In genomic region chr1:113390871-113391642, GRCh38 we compare ENCODE assay signal across 8 cellular contexts. TPM values are rescaled to one million over a fixed set of nuclear protein-coding genes. Genes with fewer than 3 reads are reported as not detected.
A peak's percentile ranks its signal among the peaks of the same experiment; 100 is the strongest.
DNase-seq lines count a peak whose midpoint lies in the region; ATAC-seq and TF ChIP-seq lines count a peak whose summit lies in the region.

No MANE protein-coding gene starts in this region.

- ATAC-seq in GM21717 (IDR thresholded peaks at IDR 0.05; ENCODE audit: unreplicated experiment) (peak; percentile 22), HG03520 (IDR thresholded peaks at IDR 0.05; ENCODE audit: unreplicated experiment) (no peak), GM18909 (IDR thresholded peaks at IDR 0.05; ENCODE audit: poor library complexity, unreplicated experiment) (no peak)

- peaks cover 5% of the 10 kb centered on the region for H3K9me3 ChIP-seq in left ventricle myocardium inferior (replicated peaks)

- peaks cover 1% of the 10 kb centered on the region for H3K27me3 Mint-ChIP-seq in activated naive CD4-positive, alpha-beta T cell treated with anti-CD3 and anti-CD28 coated beads, Interleukin-2, amount 50 U/mL, for 24 hours
- no peaks in the 10 kb centered on the region for H3K27me3 Mint-ChIP-seq in progenitor cell of endocrine pancreas

- peak overlapping the region; percentile 92 for H3K4me3 Mint-ChIP-seq in activated naive CD4-positive, alpha-beta T cell treated with anti-CD3 and anti-CD28 coated beads, Interleukin-2, amount 50 U/mL, for 24 hours
- peak overlapping the region; percentile 79 for H3K4me3 Mint-ChIP-seq in progenitor cell of endocrine pancreas (ENCODE audit: low read depth)

- peaks cover 4% of the 10 kb centered on the region for H3K9me3 Mint-ChIP-seq in activated naive CD4-positive, alpha-beta T cell treated with anti-CD3 and anti-CD28 coated beads, Interleukin-2, amount 50 U/mL, for 24 hours
- peaks cover 3% of the 10 kb centered on the region for H3K9me3 Mint-ChIP-seq in progenitor cell of endocrine pancreas (ENCODE audit: low read depth)

- POLR2A ChIA-PET in BJ (lab: Charles Lee) (no interaction called here), RWPE1 (lab: Yijun Ruan, JAX; ENCODE audit: low non-redundant PET) (no interaction called here)

- CTCF ChIA-PET in BJ (lab: Yijun Ruan, JAX) (no interaction called here), RWPE1 (lab: Yijun Ruan, JAX) (interaction anchor here (0.6 kb wide), 1 partner anchor 292 kb away, joined by 3 read pairs; no protein-coding TSS in a partner anchor)

- H3K27me3 ChIP-seq in BJ (ENCODE audit: control insufficient read depth, insufficient read depth, low read length) (no peaks in the 10 kb centered on the region), left ventricle myocardium inferior (ENCODE audit: low read depth) (no peaks in the 10 kb centered on the region)

- H3K36me3 Mint-ChIP-seq in activated naive CD4-positive, alpha-beta T cell treated with anti-CD3 and anti-CD28 coated beads, Interleukin-2, amount 50 U/mL, for 24 hours, result no peaks in the 10 kb centered on the region
- no peaks in the 10 kb centered on the region for H3K36me3 Mint-ChIP-seq in progenitor cell of endocrine pancreas (ENCODE audit: insufficient read depth)

- no peak overlapping the region for H3K27ac Mint-ChIP-seq in activated naive CD4-positive, alpha-beta T cell treated with anti-CD3 and anti-CD28 coated beads, Interleukin-2, amount 50 U/mL, for 24 hours
- H3K27ac Mint-ChIP-seq in progenitor cell of endocrine pancreas, result peak overlapping the region; percentile 75

- DNase-seq in BJ (ENCODE audit: low read depth) (no peak), RWPE1 (ENCODE audit: low spot score) (peak; percentile 23), left ventricle myocardium inferior (peak; percentile 48), progenitor cell of endocrine pancreas (ENCODE audit: low spot score, unreplicated experiment) (peak; percentile 36)

- TF ChIP-seq CTCF in BJ (IDR thresholded peaks at IDR 0.05; ENCODE audit: insufficient read depth, low read depth, low read length), result no peak
- TF ChIP-seq CTCF in RWPE1 (conservative IDR thresholded peaks at IDR 0.05; ENCODE audit: low read depth), result no peak
- no peak for TF ChIP-seq CTCF in left ventricle myocardium inferior (IDR thresholded peaks at IDR 0.05; ENCODE audit: borderline replicate concordance)
- TF ChIP-seq CTCF in progenitor cell of endocrine pancreas (IDR thresholded peaks at IDR 0.05; ENCODE audit: unreplicated experiment), result no peak

- H3K36me3 ChIP-seq in BJ (ENCODE audit: control insufficient read depth, insufficient read depth, low read length) (no peaks in the 10 kb centered on the region), left ventricle myocardium inferior (no peaks in the 10 kb centered on the region)

- intact Hi-C loops in left ventricle myocardium inferior (cut with micrococcal nuclease), result no loop called here

- peak overlapping the region; percentile 92 for H3K27ac ChIP-seq in RWPE1
- H3K27ac ChIP-seq in left ventricle myocardium inferior (replicated peaks), result peak overlapping the region; percentile 91

- peaks cover 29% of the 10 kb centered on the region for H3K4me1 Mint-ChIP-seq in activated naive CD4-positive, alpha-beta T cell treated with anti-CD3 and anti-CD28 coated beads, Interleukin-2, amount 50 U/mL, for 24 hours
- H3K4me1 Mint-ChIP-seq in progenitor cell of endocrine pancreas (ENCODE audit: low read depth), result peaks cover 34% of the 10 kb centered on the region

- peaks cover 51% of the 10 kb centered on the region for H3K4me1 ChIP-seq in left ventricle myocardium inferior

- H3K4me3 ChIP-seq in BJ (ENCODE audit: low read depth, low read length), result peak overlapping the region; percentile 91
- peak overlapping the region; percentile 86 for H3K4me3 ChIP-seq in left ventricle myocardium inferior

RNA-seq across cellular contexts. Expression of gene MAGI3, which starts 0.7 kb away (rescaled TPM):
- polyA plus RNA-seq in BJ (2011; rRNA removed), result 1.9 and 2.4 TPM in 2 replicates
- polyA minus RNA-seq in BJ (2011; rRNA and poly(A)+ RNA removed), result 3.6 and 6.1 TPM in 2 replicates
- total RNA-seq in left ventricle myocardium inferior (5.4 TPM), progenitor cell of endocrine pancreas (23.6 and 23.7 TPM in 2 replicates)
